ENCODE assay signal across 17 cellular contexts in genomic region chr5:127650649-127651048, GRCh38. TPM values are rescaled to one million over a fixed set of nuclear protein-coding genes. Genes with fewer than 3 reads are reported as not detected.
A peak's percentile ranks its signal among the peaks of the same experiment; 100 is the strongest.
DNase-seq lines count a peak whose midpoint lies in the region; ATAC-seq and TF ChIP-seq lines count a peak whose summit lies in the region.
"Had no signal": no experiment of that assay in that cellular context is flagged by ENCODE, and none has a peak within 500 bp of the region (broad histone marks: within the 10 kb centered on the region; RNA-seq: fewer than 3 reads in every experiment).

No MANE protein-coding gene starts in this region.

- peaks cover 35% of the 10 kb centered on the region for H3K4me1 ChIP-seq in mammary epithelial cell (ENCODE audit: insufficient read depth, low read length)
- H3K4me1 ChIP-seq: body of pancreas, uterus had no signal

- no peak overlapping the region for H3K27ac ChIP-seq in mammary epithelial cell (ENCODE audit: insufficient read depth, low read depth, low read length)
- H3K27ac ChIP-seq: body of pancreas, ovary had no signal

- H3K9ac ChIP-seq in mammary epithelial cell (ENCODE audit: insufficient read depth, low read length) = no peak overlapping the region

- WGBS in mammary epithelial cell (ENCODE audit: low coverage, missing lambda C conversion rate) = 0% methylated on average over 1 of the region's 1 CpG

- H3K79me2 ChIP-seq in mammary epithelial cell (ENCODE audit: insufficient read depth, low read length) = no peaks in the 10 kb centered on the region

- CTCF ChIA-PET in mammary epithelial cell (lab: Charles Lee; ENCODE audit: low non-redundant PET) = no interaction called here

- dilution Hi-C loops in mammary epithelial cell (cut with HindIII; ENCODE audit: low sequenced_read_pairs) = no loop called here

- no peak for TF ChIP-seq CTCF in mammary epithelial cell (conservative IDR thresholded peaks at IDR 0.05 in 1 of 2, IDR thresholded peaks at IDR 0.05 in 1 of 2; ENCODE audit: extremely low read depth in 1 of 2, insufficient read depth in 1 of 2, low read depth in 1 of 2, low read length in 2 of 2)

- H3K27me3 ChIP-seq in mammary epithelial cell (ENCODE audit: insufficient read depth, low read length) = peaks cover 2% of the 10 kb centered on the region
- H3K27me3 ChIP-seq: body of pancreas, ovary, uterus had no signal

- no peak for ATAC-seq in GM21367 (IDR thresholded peaks at IDR 0.05; ENCODE audit: unreplicated experiment)
- ATAC-seq: activated CD8-positive, alpha-beta T cell treated with anti-CD3 and anti-CD28 coated beads for 36 hours; body of pancreas had no signal

- intact Hi-C loops in mammary epithelial cell (cut with micrococcal nuclease) = no loop called here

- H4K20me1 ChIP-seq in mammary epithelial cell (ENCODE audit: insufficient read depth, low read length) = no peaks in the 10 kb centered on the region

- no peaks in the 10 kb centered on the region for H3K9me3 ChIP-seq in mammary epithelial cell (replicated peaks; ENCODE audit: insufficient read depth, low read length)
- H3K9me3 ChIP-seq: body of pancreas, ovary, uterus had no signal

- DNase-seq in A172 (ENCODE audit: low spot score) = peak; percentile 44
- peak; percentile 3 for DNase-seq in HS-5 (ENCODE audit: low read depth)
- DNase-seq in mammary epithelial cell = peak; percentile 67
- DNase-seq in kidney glomerular epithelial cell (lab: John Stamatoyannopoulos, UW) = peak; percentile 41
- DNase-seq in NCI-H2081 (lab: John Stamatoyannopoulos, UW) = no peak
- no peak for DNase-seq in mesenteric fat pad (ENCODE audit: low spot score)
- DNase-seq in cerebellar nuclear complex (lab: John Stamatoyannopoulos, UW) = no peak
- DNase-seq: activated CD8-positive, alpha-beta T cell treated with anti-CD3 and anti-CD28 coated beads for 36 hours; body of pancreas; stimulated activated CD4-positive, alpha-beta T cell treated with anti-CD3 and anti-CD28 coated beads, Interleukin-2, amount 100 ng/mL, for 24 hours; T-helper 9 cell; uterus had no signal

- in situ Hi-C loops in mammary epithelial cell (cut with MboI; ENCODE audit: low sequenced_read_pairs in 2 of 2) = no loop called here

- BruUV-seq in mammary epithelial cell (replicated peaks; lab: Mats Ljungman, UMichigan) = no TSS peak

- peak overlapping the region; percentile 5 for H3K4me2 ChIP-seq in mammary epithelial cell (ENCODE audit: insufficient read depth, low read depth, low read length)

- H2AFZ ChIP-seq in mammary epithelial cell (ENCODE audit: low read depth, low read length) = no peak overlapping the region

- no peak overlapping the region for H3K4me3 ChIP-seq in mammary epithelial cell (replicated peaks in 1 of 3; ENCODE audit: insufficient read depth in 1 of 3, low read depth in 2 of 3, low read length in 3 of 3)
- H3K4me3 ChIP-seq: body of pancreas, ovary, uterus had no signal

- no peaks in the 10 kb centered on the region for H3K36me3 ChIP-seq in mammary epithelial cell (ENCODE audit: insufficient read depth, low read length)
- H3K36me3 ChIP-seq: ovary, uterus had no signal

RNA-seq across cellular contexts. Expression of gene CTXN3, which starts 1.8 kb away (rescaled TPM):
- total RNA-seq in A172 (2014; rRNA removed; shearing (Covaris generic)) = not detected in 2 replicates
- total RNA-seq in mammary epithelial cell (not detected), mesenteric fat pad (not detected)
- not detected for polyA plus RNA-seq in mammary epithelial cell
- not detected for polyA minus RNA-seq in mammary epithelial cell
- total RNA-seq: activated CD8-positive, alpha-beta T cell treated with anti-CD3 and anti-CD28 coated beads for 36 hours; activated T-helper 2 cell treated with anti-CD3 and anti-CD28 coated beads, Interferon-gamma antibody, Interleukin-2, Interleukin-4, amounts not matched to agents 10 μg/mL and 5 μg/mL and 100 μg/mL, durations not matched to agents 14 hours and 24 hours and 36 hours; body of pancreas; endothelial cell of umbilical vein; ovary; RPMI7951; uterus had no signal
- polyA plus RNA-seq: endothelial cell of umbilical vein, ovary had no signal

RNA-seq across cellular contexts. Expression of gene CCDC192, which starts 52.5 kb away (rescaled TPM):
- not detected in 2 replicates for total RNA-seq in A172 (2014; rRNA removed; shearing (Covaris generic))
- total RNA-seq in mammary epithelial cell = not detected
- not detected for polyA plus RNA-seq in mammary epithelial cell
- polyA minus RNA-seq in mammary epithelial cell = not detected
- total RNA-seq in mesenteric fat pad = 0.51 TPM
- total RNA-seq: activated CD8-positive, alpha-beta T cell treated with anti-CD3 and anti-CD28 coated beads for 36 hours; activated T-helper 2 cell treated with anti-CD3 and anti-CD28 coated beads, Interferon-gamma antibody, Interleukin-2, Interleukin-4, amounts not matched to agents 10 μg/mL and 5 μg/mL and 100 μg/mL, durations not matched to agents 14 hours and 24 hours and 36 hours; body of pancreas; endothelial cell of umbilical vein; RPMI7951 had no signal
- polyA plus RNA-seq: endothelial cell of umbilical vein had no signal

Comparison
In these comparisons a context has a peak if more than half of its experiments do, and no peak if none do; other contexts are left out.
1. DNase-seq: peak in A172 (single experiment), HS-5 (single experiment), mammary epithelial cell (single experiment) and kidney glomerular epithelial cell (single experiment); none in NCI-H2081 (0 of 2), mesenteric fat pad (single experiment) and cerebellar nuclear complex (0 of 2).